In genomic region chr9:30799527-30800101, GRCh38 we compare ENCODE assay signal across 29 cellular contexts.
"Had no signal": no experiment of that assay in that cellular context is flagged by ENCODE, and none has a peak within 500 bp of the region (broad histone marks: within the 10 kb centered on the region; RNA-seq: fewer than 3 reads in every experiment).

No MANE protein-coding gene starts in this region.

- H3K4me3 Mint-ChIP-seq: immature natural killer cell; mesothelial cell of epicardium; naive B cell; natural killer cell; nephron progenitor cell; neural progenitor cell; stimulated activated memory B cell treated with anti-CD40 and anti-IgM and Interleukin-4, amounts not matched to agents 10 μg/mL and 1 μg/mL and 100 μg/mL, for 72 hours had no signal

- H2AFZ ChIP-seq: neural progenitor cell had no signal

- H3K27ac ChIP-seq: left ventricle myocardium inferior, neural progenitor cell, ovary, right atrium auricular region, sigmoid colon, stomach, testis, thyroid gland, transverse colon, upper lobe of left lung had no signal

- H3K36me3 ChIP-seq: left ventricle myocardium inferior, neural progenitor cell, ovary, right atrium auricular region, sigmoid colon, stomach, thyroid gland, transverse colon, upper lobe of left lung had no signal

- H3K4me3 ChIP-seq: left ventricle myocardium inferior, neural progenitor cell, ovary, right atrium auricular region, sigmoid colon, stomach, testis, thyroid gland, transverse colon, upper lobe of left lung had no signal

- DNase-seq: head of caudate nucleus; hippocampal formation; immature natural killer cell; left ventricle myocardium inferior; mammary epithelial cell; mesenchymal stem cell; naive B cell; natural killer cell; nephron progenitor cell; ovary; sigmoid colon; small intestine; stimulated activated CD4-positive, alpha-beta T cell treated with anti-CD3 and anti-CD28 coated beads, Interleukin-1b, Interleukin-23, amount 100 ng/mL, for 48 hours; stimulated activated CD4-positive, alpha-beta T cell treated with anti-CD3 and anti-CD28 coated beads, Interleukin-2, amount 100 ng/mL, for 48 hours; stimulated activated CD4-positive, alpha-beta T cell treated with anti-CD3 and anti-CD28 coated beads, Interleukin-4, amount 100 ng/mL, for 4 hours; stimulated activated CD8-positive, alpha-beta memory T cell treated with anti-CD3 and anti-CD28 coated beads, Interleukin-4, amount 100 ng/mL, for 48 hours; stimulated activated naive CD4-positive, alpha-beta T cell treated with Interleukin-2 at 50 U/mL for 16 hours; stomach; testis; thyroid gland; transverse colon had no signal

- H3K36me3 Mint-ChIP-seq: immature natural killer cell; mesothelial cell of epicardium; naive B cell; neural progenitor cell; stimulated activated memory B cell treated with anti-CD40 and anti-IgM and Interleukin-4, amounts not matched to agents 10 μg/mL and 1 μg/mL and 100 μg/mL, for 72 hours had no signal

- H3K9ac ChIP-seq: neural progenitor cell had no signal

- FAIRE-seq: islet of Langerhans, small intestine, urothelium cell line had no signal

- H3K27me3 ChIP-seq: neural progenitor cell, ovary, right atrium auricular region, sigmoid colon, stomach, testis, thyroid gland, transverse colon, upper lobe of left lung had no signal

- H3K4me1 Mint-ChIP-seq: immature natural killer cell; mesothelial cell of epicardium; naive B cell; natural killer cell; nephron progenitor cell; neural progenitor cell; stimulated activated memory B cell treated with anti-CD40 and anti-IgM and Interleukin-4, amounts not matched to agents 10 μg/mL and 1 μg/mL and 100 μg/mL, for 72 hours had no signal

- H3K4me1 ChIP-seq: left ventricle myocardium inferior, neural progenitor cell, right atrium auricular region, sigmoid colon, stomach, testis, thyroid gland, transverse colon, upper lobe of left lung had no signal

- ATAC-seq: natural killer cell; stimulated activated memory B cell treated with anti-CD40 and anti-IgM and Interleukin-4, amounts not matched to agents 10 μg/mL and 1 μg/mL and 100 μg/mL, for 72 hours had no signal

- H3K9me3 ChIP-seq: ovary, right atrium auricular region, sigmoid colon, stomach, testis, thyroid gland, transverse colon, upper lobe of left lung had no signal

- H3K27me3 Mint-ChIP-seq: naive B cell; progenitor cell of endocrine pancreas; stimulated activated memory B cell treated with anti-CD40 and anti-IgM and Interleukin-4, amounts not matched to agents 10 μg/mL and 1 μg/mL and 100 μg/mL, for 72 hours had no signal

- H3K4me2 ChIP-seq: neural progenitor cell had no signal

- H3K27ac Mint-ChIP-seq: immature natural killer cell; mesothelial cell of epicardium; naive B cell; natural killer cell; nephron progenitor cell; neural progenitor cell; progenitor cell of endocrine pancreas; stimulated activated memory B cell treated with anti-CD40 and anti-IgM and Interleukin-4, amounts not matched to agents 10 μg/mL and 1 μg/mL and 100 μg/mL, for 72 hours had no signal

- H3K9me3 Mint-ChIP-seq: nephron progenitor cell, neural progenitor cell had no signal
